ENCODE assay signal across 27 cellular contexts in the genomic region with DNA sequence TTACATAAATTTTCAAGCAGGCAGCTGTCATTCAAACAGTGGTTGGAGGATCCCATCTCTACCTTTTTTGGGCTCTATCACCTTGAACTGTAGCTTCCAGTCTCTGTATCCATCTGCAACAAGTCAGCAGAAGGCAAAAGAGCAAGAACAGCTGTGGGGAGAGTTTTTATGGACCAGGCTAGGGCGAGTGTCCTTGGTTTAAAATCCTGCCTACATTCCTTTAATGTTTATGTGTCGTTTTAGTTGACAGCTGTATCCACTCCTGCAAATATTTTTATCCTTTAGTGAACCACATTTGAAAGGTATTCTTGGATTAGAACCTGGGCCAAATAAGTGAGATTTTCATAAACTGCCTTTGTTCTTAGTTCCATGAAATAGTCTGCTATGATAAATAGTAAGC.
"Had no signal": no experiment of that assay in that cellular context is flagged by ENCODE, and none has a peak within 500 bp of the region (broad histone marks: within the 10 kb centered on the region; RNA-seq: fewer than 3 reads in every experiment).

No MANE protein-coding gene starts in this region.

- H3K27me3 ChIP-seq: esophagus squamous epithelium, foreskin keratinocyte, testis, tibial nerve, upper lobe of right lung, vagina had no signal

- H3K4me1 ChIP-seq: esophagus squamous epithelium, foreskin keratinocyte, parathyroid adenoma, psoas muscle, testis, tibial nerve, upper lobe of right lung, vagina had no signal

- H3K4me1 Mint-ChIP-seq: naive B cell; stimulated activated naive B cell treated with anti-CD40 and anti-IgM and Interleukin-4, amounts not matched to agents 10 μg/mL and 1 μg/mL and 100 μg/mL, for 72 hours; stimulated activated naive CD8-positive, alpha-beta T cell treated with anti-CD3 and anti-CD28 coated beads, Interleukin-15, amount 100 ng/mL, for 72 hours had no signal

- H3K27me3 Mint-ChIP-seq: dendritic cell treated with granulocyte-macrophage colony-stimulating factor and Interleukin-4, amounts not matched to agents 40 ng/mL and 50 ng/mL, for 4 days; naive B cell; stimulated activated naive B cell treated with anti-CD40 and anti-IgM and Interleukin-4, amounts not matched to agents 10 μg/mL and 1 μg/mL and 100 μg/mL, for 72 hours had no signal

- H3K79me2 ChIP-seq: parathyroid adenoma had no signal

- H3K9me3 Mint-ChIP-seq: dendritic cell treated with granulocyte-macrophage colony-stimulating factor and Interleukin-4, amounts not matched to agents 40 ng/mL and 50 ng/mL, for 4 days; effector memory CD8-positive, alpha-beta T cell; mesothelial cell of epicardium; stimulated activated naive CD8-positive, alpha-beta T cell treated with anti-CD3 and anti-CD28 coated beads, Interleukin-15, amount 100 ng/mL, for 72 hours had no signal

- H3K4me3 ChIP-seq: esophagus squamous epithelium, psoas muscle, skin epidermis, testis, tibial nerve, upper lobe of right lung, vagina had no signal

- H3K9ac ChIP-seq: parathyroid adenoma had no signal

- H3K4me3 Mint-ChIP-seq: dendritic cell treated with granulocyte-macrophage colony-stimulating factor and Interleukin-4, amounts not matched to agents 40 ng/mL and 50 ng/mL, for 4 days; effector memory CD8-positive, alpha-beta T cell; mesothelial cell of epicardium; naive B cell; nephron progenitor cell; stimulated activated naive B cell treated with anti-CD40 and anti-IgM and Interleukin-4, amounts not matched to agents 10 μg/mL and 1 μg/mL and 100 μg/mL, for 72 hours; stimulated activated naive CD8-positive, alpha-beta T cell treated with anti-CD3 and anti-CD28 coated beads, Interleukin-15, amount 100 ng/mL, for 72 hours had no signal

- H3K36me3 ChIP-seq: esophagus squamous epithelium, tibial nerve, upper lobe of right lung, vagina had no signal

- H3K36me3 Mint-ChIP-seq: mesothelial cell of epicardium; naive B cell; stimulated activated naive B cell treated with anti-CD40 and anti-IgM and Interleukin-4, amounts not matched to agents 10 μg/mL and 1 μg/mL and 100 μg/mL, for 72 hours had no signal

- H3K9me3 ChIP-seq: esophagus squamous epithelium, psoas muscle, testis, tibial nerve, upper lobe of right lung, vagina had no signal

- ATAC-seq: effector memory CD8-positive, alpha-beta T cell; foreskin keratinocyte; left lobe of liver; psoas muscle; sciatic nerve; stimulated activated naive B cell treated with anti-CD40 and anti-IgM and Interleukin-4, amounts not matched to agents 10 μg/mL and 1 μg/mL and 100 μg/mL, for 72 hours; stimulated activated naive CD8-positive, alpha-beta T cell treated with anti-CD3 and anti-CD28 coated beads, Interleukin-15, amount 100 ng/mL, for 72 hours; upper lobe of right lung had no signal

- H3K27ac ChIP-seq: epithelial cell of prostate, esophagus squamous epithelium, foreskin keratinocyte, parathyroid adenoma, psoas muscle, skin epidermis, testis, tibial nerve, upper lobe of right lung, vagina had no signal

- DNase-seq: effector memory CD8-positive, alpha-beta T cell; esophagus squamous epithelium; foreskin keratinocyte; head of caudate nucleus; hippocampal formation; kidney glomerular epithelial cell; naive B cell; nephron progenitor cell; psoas muscle; retina; stimulated activated CD4-positive, alpha-beta T cell treated with anti-CD3 and anti-CD28 coated beads, Interleukin-2, amount 100 ng/mL, for 24 hours; stimulated activated CD4-positive, alpha-beta T cell treated with anti-CD3 and anti-CD28 coated beads, Interleukin-4, amount 100 ng/mL, for 4 hours; stimulated activated naive B cell treated with anti-CD40 and anti-IgM and Interleukin-4, amounts not matched to agents 10 μg/mL and 1 μg/mL and 100 μg/mL, for 72 hours; stimulated activated naive CD8-positive, alpha-beta T cell treated with anti-CD3 and anti-CD28 coated beads, Interleukin-15, amount 100 ng/mL, for 72 hours; testis; upper lobe of right lung had no signal

- H3K27ac Mint-ChIP-seq: dendritic cell treated with granulocyte-macrophage colony-stimulating factor and Interleukin-4, amounts not matched to agents 40 ng/mL and 50 ng/mL, for 4 days; effector memory CD8-positive, alpha-beta T cell; mesothelial cell of epicardium; naive B cell; nephron progenitor cell; stimulated activated naive B cell treated with anti-CD40 and anti-IgM and Interleukin-4, amounts not matched to agents 10 μg/mL and 1 μg/mL and 100 μg/mL, for 72 hours; stimulated activated naive CD8-positive, alpha-beta T cell treated with anti-CD3 and anti-CD28 coated beads, Interleukin-15, amount 100 ng/mL, for 72 hours had no signal

- H2AFZ ChIP-seq: parathyroid adenoma had no signal

- FAIRE-seq: colon, islet of Langerhans had no signal
